22 cellular contexts compared by ENCODE assay signal in genomic region chr16:80367037-80367658, GRCh38.
"Had no signal": no experiment of that assay in that cellular context is flagged by ENCODE, and none has a peak within 500 bp of the region (broad histone marks: within the 10 kb centered on the region; RNA-seq: fewer than 3 reads in every experiment).

No MANE protein-coding gene starts in this region.

- H3K4me1 ChIP-seq: esophagus muscularis mucosa, foreskin keratinocyte, heart left ventricle, left ventricle myocardium inferior, pancreas, right atrium auricular region, spleen had no signal

- DNase-seq: activated CD4-positive, alpha-beta T cell treated with anti-CD3 and anti-CD28 coated beads for 36 hours; activated CD4-positive, alpha-beta T cell treated with anti-CD3 and anti-CD28 coated beads, Interleukin-2, amount 50 U/mL, for 4 hours; activated CD4-positive, CD25-positive, alpha-beta regulatory T cell; activated effector memory CD4-positive, alpha-beta T cell treated with Interleukin-2 at 50 U/mL for 16 hours; activated naive CD4-positive, alpha-beta T cell treated with Interleukin-2 at 50 U/mL for 16 hours; activated T-cell treated with anti-CD3 and anti-CD28 coated beads for 4 hours; anterior cingulate cortex; dermis blood vessel endothelial cell; effector CD4-positive, alpha-beta T cell; foreskin keratinocyte; heart left ventricle; hypothalamus; immature natural killer cell; left ventricle myocardium inferior; mucosa of descending colon; nephron progenitor cell; pancreas; spleen; stimulated activated naive CD8-positive, alpha-beta T cell treated with anti-CD3 and anti-CD28 coated beads, Interleukin-15, Interleukin-2, amounts not matched to agents 100 U/mL and 50 U/mL, for 24 hours; T-helper 1 cell had no signal

- H3K27ac ChIP-seq: esophagus muscularis mucosa, foreskin keratinocyte, heart left ventricle, left ventricle myocardium inferior, pancreas, right atrium auricular region, spleen had no signal

- H3K4me3 ChIP-seq: esophagus muscularis mucosa, heart left ventricle, left ventricle myocardium inferior, mucosa of descending colon, pancreas, right atrium auricular region, spleen had no signal

- H3K27me3 ChIP-seq: esophagus muscularis mucosa, heart left ventricle, pancreas, right atrium auricular region had no signal

- H3K36me3 ChIP-seq: esophagus muscularis mucosa, heart left ventricle, left ventricle myocardium inferior, pancreas, right atrium auricular region, spleen had no signal

- H3K9me3 ChIP-seq: esophagus muscularis mucosa, heart left ventricle, left ventricle myocardium inferior, mucosa of descending colon, pancreas, right atrium auricular region, spleen had no signal
